ENCODE assay signal across 18 cellular contexts in genomic region chr17:16178836-16179235, GRCh38.
"Had no signal": no experiment of that assay in that cellular context is flagged by ENCODE, and none has a peak within 500 bp of the region (broad histone marks: within the 10 kb centered on the region; RNA-seq: fewer than 3 reads in every experiment).

No MANE protein-coding gene starts in this region.

- H3K4me1 ChIP-seq: esophagus muscularis mucosa, upper lobe of left lung had no signal

- H3K9me3 ChIP-seq: esophagus muscularis mucosa, upper lobe of left lung had no signal

- H3K27me3 ChIP-seq: dorsolateral prefrontal cortex, esophagus muscularis mucosa, upper lobe of left lung had no signal

- DNase-seq: activated CD4-positive, alpha-beta T cell treated with anti-CD3 and anti-CD28 coated beads for 1 hour; activated CD4-positive, alpha-beta T cell treated with anti-CD3 and anti-CD28 coated beads, Interleukin-2, amount 50 U/mL, for 1 hour; activated CD8-positive, alpha-beta T cell treated with anti-CD3 and anti-CD28 coated beads, Interleukin-2, amount 10 ng/mL, durations not matched to agents 7 days and 5 days; activated gamma-delta T cell; anterior cingulate cortex; central memory CD4-positive, alpha-beta T cell; dorsolateral prefrontal cortex; effector memory CD8-positive, alpha-beta T cell; foreskin melanocyte; left ventricle myocardium superior; midbrain; natural killer cell; stimulated activated CD4-positive, alpha-beta T cell treated with anti-CD3 and anti-CD28 coated beads, Interleukin-2, amount 100 ng/mL, for 48 hours; stimulated activated CD8-positive, alpha-beta memory T cell treated with anti-CD3 and anti-CD28 coated beads, Interleukin-4, amount 100 ng/mL, for 48 hours; stimulated activated naive B cell treated with anti-CD40 and anti-IgM and Interleukin-4, amounts not matched to agents 10 μg/mL and 1 μg/mL and 100 μg/mL, for 72 hours; upper lobe of left lung had no signal

- H3K27ac ChIP-seq: dorsolateral prefrontal cortex, esophagus muscularis mucosa, upper lobe of left lung had no signal

- H3K4me2 ChIP-seq: smooth muscle cell had no signal

- H3K4me3 ChIP-seq: dorsolateral prefrontal cortex, esophagus muscularis mucosa, smooth muscle cell, upper lobe of left lung had no signal
